ENCODE assay signal across 21 cellular contexts in the genomic region with DNA sequence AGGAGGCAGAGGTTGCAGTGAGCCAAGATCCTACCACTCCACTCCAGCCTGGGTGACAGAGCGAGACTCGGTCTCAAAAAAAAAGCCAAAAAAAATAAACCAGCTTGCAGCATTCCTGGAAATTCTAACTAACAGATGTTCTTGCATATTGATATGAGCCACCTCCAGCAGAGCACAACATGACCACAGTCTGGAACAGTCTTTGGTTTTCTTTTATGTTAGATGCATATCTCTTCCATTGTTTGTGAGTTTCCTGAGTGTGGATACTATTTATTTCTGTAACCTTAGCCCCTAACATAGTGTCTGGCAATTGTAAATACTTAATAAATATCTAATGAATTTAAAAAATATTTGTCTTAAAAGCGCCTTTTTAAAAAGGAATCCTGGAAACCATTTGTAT.
"Had no signal": no experiment of that assay in that cellular context is flagged by ENCODE, and none has a peak within 500 bp of the region (broad histone marks: within the 10 kb centered on the region; RNA-seq: fewer than 3 reads in every experiment).

No MANE protein-coding gene starts in this region.

- H3K4me3 ChIP-seq: thyroid gland had no signal

- DNase-seq: activated CD4-positive, alpha-beta T cell treated with anti-CD3 and anti-CD28 coated beads for 36 hours; activated CD4-positive, alpha-beta T cell treated with anti-CD3 and anti-CD28 coated beads, Interleukin-2, amount 50 U/mL, for 48 hours; activated gamma-delta T cell treated with Interleukin-2 at 50 U/mL for 16 hours; activated T-cell treated with anti-CD3 and anti-CD28 coated beads for 4 hours; amniotic stem cell; cerebellar nuclear complex; effector memory CD4-positive, alpha-beta T cell; foreskin keratinocyte; hippocampal formation; islet precursor cell; mammary epithelial cell; midbrain; occipital lobe; stimulated activated CD4-positive, alpha-beta T cell treated with anti-CD3 and anti-CD28 coated beads, Interleukin-12 subunit alpha, Interleukin-12 subunit beta, amount 100 ng/mL, for 4 hours; stimulated activated CD4-positive, alpha-beta T cell treated with anti-CD3 and anti-CD28 coated beads, Interleukin-1b, Interleukin-23, amount 100 ng/mL, for 48 hours; stimulated activated CD8-positive, alpha-beta memory T cell treated with anti-CD3 and anti-CD28 coated beads, Interleukin-4, amount 100 ng/mL, for 48 hours; stimulated activated naive CD4-positive, alpha-beta T cell; thyroid gland had no signal

- H3K27ac ChIP-seq: epithelial cell of prostate, foreskin keratinocyte had no signal

- ATAC-seq: activated CD4-positive, alpha-beta T cell treated with anti-CD3 and anti-CD28 coated beads for 36 hours; activated naive CD4-positive, alpha-beta T cell treated with anti-CD3 and anti-CD28 coated beads, Interleukin-2, amount 50 U/mL, for 72 hours; foreskin keratinocyte; WTC11 had no signal

- H3K27me3 ChIP-seq: foreskin keratinocyte, thyroid gland had no signal
